Comparison of ENCODE assay signal across 14 cellular contexts in the genomic region with DNA sequence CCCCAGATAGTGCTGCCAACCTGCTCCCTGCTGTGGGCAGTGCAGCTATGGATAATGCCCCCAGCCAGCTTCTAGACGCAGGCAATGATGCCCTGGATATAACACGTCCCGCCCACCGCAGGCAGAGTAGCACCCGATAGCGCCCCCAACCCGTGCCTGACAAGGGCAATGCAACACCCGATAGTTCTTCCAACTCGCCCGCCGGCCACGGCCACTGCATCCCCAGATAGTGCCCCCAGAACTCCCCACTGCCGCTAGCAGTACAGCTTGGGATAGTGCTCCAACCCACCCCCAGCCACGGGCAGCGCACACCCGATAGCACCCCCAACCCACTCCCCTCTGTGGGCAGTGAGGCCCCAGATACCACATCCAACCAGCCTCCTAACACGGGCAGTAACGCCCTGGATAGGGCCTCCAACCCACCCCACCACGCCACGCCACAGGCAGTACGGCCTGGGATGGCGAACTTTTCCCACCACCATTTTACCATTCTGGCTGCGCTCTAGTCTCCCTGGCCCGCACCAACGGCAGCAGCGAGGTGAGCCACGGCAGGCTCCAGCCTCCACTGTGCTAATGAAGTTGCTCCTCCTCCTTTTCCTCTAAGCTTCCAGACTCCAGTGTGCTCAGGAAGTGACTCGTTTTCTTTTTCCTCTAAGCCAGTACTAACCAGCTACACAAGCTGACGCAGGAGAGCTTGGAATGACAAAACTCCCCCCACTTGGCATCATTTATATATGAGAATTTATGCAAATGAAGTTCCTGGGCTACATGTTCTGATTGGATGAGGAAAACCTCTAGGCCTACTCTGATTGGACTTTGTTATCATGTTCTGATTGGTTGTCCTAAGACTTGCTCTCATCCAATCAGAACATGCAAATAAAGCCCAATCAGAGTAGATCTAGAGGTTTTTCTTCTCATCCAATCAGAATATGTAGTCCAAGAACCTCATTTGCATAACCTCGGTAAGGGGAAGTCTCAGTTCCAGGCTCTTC. TPM values are rescaled to one million over a fixed set of nuclear protein-coding genes. Genes with fewer than 3 reads are reported as not detected.
DNase-seq lines count a peak whose midpoint lies in the region; ATAC-seq, FAIRE-seq and TF ChIP-seq lines count a peak whose summit lies in the region.
"Had no signal": no experiment of that assay in that cellular context is flagged by ENCODE, and none has a peak within 500 bp of the region (broad histone marks: within the 10 kb centered on the region; RNA-seq: fewer than 3 reads in every experiment).

No MANE protein-coding gene starts in this region.

- H3K27me3 ChIP-seq in left ventricle myocardium inferior (ENCODE audit: low read depth) (peaks cover 4% of the 10 kb centered on the region), astrocyte (ENCODE audit: insufficient read depth, low read length) (no peaks in the 10 kb centered on the region), aorta (ENCODE audit: control insufficient read depth in 1 of 2, insufficient read depth in 2 of 2, low read length in 1 of 2) (no peaks in the 10 kb centered on the region)

- H3K9ac ChIP-seq in astrocyte (ENCODE audit: low read length): peak overlapping the region; percentile 23

- no peak overlapping the region for H3K27ac Mint-ChIP-seq in astrocyte (ENCODE audit: unreplicated experiment)
- H3K27ac Mint-ChIP-seq: stimulated activated naive B cell treated with anti-CD40 and anti-IgM and Interleukin-4, amounts not matched to agents 10 μg/mL and 1 μg/mL and 100 μg/mL, for 72 hours had no signal

- intact Hi-C loops in left ventricle myocardium inferior (cut with micrococcal nuclease): no loop called here
- intact Hi-C loops in left cardiac atrium (cut with DNase I): no loop called here
- intact Hi-C loops in aorta (cut with DNase I): no loop called here

- H3K4me3 ChIP-seq in left ventricle myocardium inferior: peak overlapping the region; percentile 50
- no peak overlapping the region for H3K4me3 ChIP-seq in astrocyte (ENCODE audit: insufficient read depth, low read depth, low read length)
- H3K4me3 ChIP-seq in aorta (ENCODE audit: low read length in 2 of 2): no peak overlapping the region

- H3K9me3 Mint-ChIP-seq in astrocyte (ENCODE audit: unreplicated experiment): peaks cover 3% of the 10 kb centered on the region

- H3K9me3 ChIP-seq in left ventricle myocardium inferior (replicated peaks) (no peaks in the 10 kb centered on the region), astrocyte (ENCODE audit: insufficient read depth, low read depth, low read length) (no peaks in the 10 kb centered on the region), aorta (ENCODE audit: control insufficient read depth, low read length) (peaks cover 3% of the 10 kb centered on the region)

- H3K27ac ChIP-seq in left ventricle myocardium inferior (replicated peaks) (peak overlapping the region; percentile 27), astrocyte (ENCODE audit: low read depth, low read length) (no peak overlapping the region), aorta (ENCODE audit: low read depth in 1 of 2, low read length in 2 of 2) (no peak overlapping the region)

- FAIRE-seq in astrocyte (lab: Jason Lieb, UNC): no peak

- no peaks in the 10 kb centered on the region for H4K20me1 ChIP-seq in astrocyte (ENCODE audit: insufficient read depth, low read length)

- 83 to 85% methylated on average over 30 of the region's 30 CpGs for WGBS in aorta, 2 donors

- no peaks in the 10 kb centered on the region for H3K4me1 Mint-ChIP-seq in astrocyte (ENCODE audit: low read depth, unreplicated experiment)
- H3K4me1 Mint-ChIP-seq: stimulated activated naive B cell treated with anti-CD40 and anti-IgM and Interleukin-4, amounts not matched to agents 10 μg/mL and 1 μg/mL and 100 μg/mL, for 72 hours had no signal

- TF ChIP-seq CTCF in left ventricle myocardium inferior (IDR thresholded peaks at IDR 0.05; ENCODE audit: borderline replicate concordance) (no peak), astrocyte (IDR thresholded peaks at IDR 0.05; ENCODE audit: insufficient read depth, low read depth, low read length) (no peak)

- H3K4me1 ChIP-seq in left ventricle myocardium inferior (no peaks in the 10 kb centered on the region), astrocyte (ENCODE audit: insufficient read depth, low read length) (peaks cover 2% of the 10 kb centered on the region), aorta (ENCODE audit: control insufficient read depth in 1 of 2, insufficient read depth in 2 of 2, low read length in 2 of 2) (no peaks in the 10 kb centered on the region)

- ATAC-seq in left cardiac atrium: no peak
- peak; percentile 19 for ATAC-seq in aorta (ENCODE audit: low FRiP score)
- ATAC-seq in HG02840 (IDR thresholded peaks at IDR 0.05; ENCODE audit: low FRiP score, unreplicated experiment): no peak

- H3K4me2 ChIP-seq in astrocyte (ENCODE audit: low read length): no peak overlapping the region

- no peak overlapping the region for H2AFZ ChIP-seq in astrocyte (ENCODE audit: low read depth, low read length)

- no peaks in the 10 kb centered on the region for H3K79me2 ChIP-seq in astrocyte (ENCODE audit: insufficient read depth, low read length)

- peaks cover 5% of the 10 kb centered on the region for H3K27me3 Mint-ChIP-seq in astrocyte (ENCODE audit: low read depth, unreplicated experiment)

- DNase-seq in left ventricle myocardium inferior (no peak), left cardiac atrium (no peak), astrocyte (ENCODE audit: low read depth) (peak; percentile 13), iris pigment epithelial cell (ENCODE audit: low read depth) (peak; percentile 20), aorta (no peak), hippocampal formation (lab: John Stamatoyannopoulos, UW) (no peak), NK-92 (lab: John Stamatoyannopoulos, UW; ENCODE audit: unreplicated experiment) (no peak)
- DNase-seq: activated T-cell treated with anti-CD3 and anti-CD28 coated beads for 4 hours; NCI-H2029 treated with DMSO at 0.1 percent for 48 hours; stimulated activated naive B cell treated with anti-CD40 and anti-IgM and Interleukin-4, amounts not matched to agents 10 μg/mL and 1 μg/mL and 100 μg/mL, for 72 hours had no signal

- H3K36me3 ChIP-seq in left ventricle myocardium inferior (no peaks in the 10 kb centered on the region), astrocyte (ENCODE audit: insufficient read depth, low read length) (no peaks in the 10 kb centered on the region), aorta (ENCODE audit: control insufficient read depth in 1 of 2, insufficient read depth in 2 of 2, low read length in 1 of 2) (no peaks in the 10 kb centered on the region)

- H3K4me3 Mint-ChIP-seq in astrocyte (ENCODE audit: unreplicated experiment): no peak overlapping the region
- H3K4me3 Mint-ChIP-seq: stimulated activated naive B cell treated with anti-CD40 and anti-IgM and Interleukin-4, amounts not matched to agents 10 μg/mL and 1 μg/mL and 100 μg/mL, for 72 hours had no signal

- no peaks in the 10 kb centered on the region for H3K36me3 Mint-ChIP-seq in astrocyte (ENCODE audit: low read depth, unreplicated experiment)

RNA-seq across cellular contexts. Expression of a gene that starts 3.0 kb away (rescaled TPM):
- total RNA-seq in left ventricle myocardium inferior: not detected
- total RNA-seq in left cardiac atrium: not detected
- not detected in 2 replicates for total RNA-seq in astrocyte
- not detected for total RNA-seq in aorta
- polyA plus RNA-seq in aorta: not detected
- total RNA-seq: kidney epithelial cell, skeletal muscle tissue had no signal
- polyA plus RNA-seq: BJ had no signal

RNA-seq across cellular contexts. Expression of a gene that starts 57.4 kb away (rescaled TPM):
- total RNA-seq in left ventricle myocardium inferior (44.5 TPM), left cardiac atrium (10 to 100 TPM; 40.6 to 50.3 TPM), astrocyte (78.1 and 93.1 TPM in 2 replicates), aorta (10 to 100 TPM; 48.7 to 50.0 TPM)
- 10 to 100 TPM; 57.2 to 71.9 TPM for polyA plus RNA-seq in aorta

Comparison
In these comparisons a context has a peak if more than half of its experiments do, and no peak if none do; other contexts are left out.
1. DNase-seq: peak in astrocyte (single experiment) and iris pigment epithelial cell (single experiment); none in left ventricle myocardium inferior (single experiment), left cardiac atrium (single experiment), aorta (0 of 2), hippocampal formation (0 of 2) and NK-92 (single experiment).